ENCODE assay signal across 1 cellular context in the genomic region with DNA sequence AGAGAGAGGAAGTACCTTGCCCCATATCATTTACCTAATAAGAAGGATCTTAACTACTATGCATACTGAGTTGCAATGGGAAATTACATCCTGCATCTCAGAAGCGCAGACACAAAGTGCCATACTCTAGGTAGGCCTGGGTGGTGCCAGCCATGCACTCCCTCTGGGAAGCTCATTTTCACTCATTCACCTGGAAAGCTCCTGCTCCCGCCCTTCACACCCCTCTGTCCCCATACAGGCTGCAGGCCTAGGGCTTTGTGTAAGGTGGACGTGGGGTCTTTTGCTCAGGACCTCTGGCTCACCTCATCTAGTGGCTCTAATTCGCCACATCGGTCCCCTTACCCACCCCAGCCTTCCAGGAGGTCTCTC.
TF ChIP-seq lines count a peak whose summit lies in the region.

No MANE protein-coding gene starts in this region.

TF ChIP-seq in SK-N-SH treated with all-trans-retinoic acid at 6 μM for 48 hours, 23 proteins besides CTCF, POLR2A, EP300 and RAD21 (continued from another document):
- TF ChIP-seq TCF4 (CRISPR knock-in tag; IDR thresholded peaks at IDR 0.05; ENCODE audit: borderline replicate concordance) (no peak), TSHZ2 (CRISPR knock-in tag; IDR thresholded peaks at IDR 0.05) (no peak), ARNTL (CRISPR knock-in tag; IDR thresholded peaks at IDR 0.05; ENCODE audit: borderline replicate concordance, low read depth) (no peak), ZFP3 (CRISPR knock-in tag; IDR thresholded peaks at IDR 0.05) (no peak), BACH2 (CRISPR knock-in tag; IDR thresholded peaks at IDR 0.05; ENCODE audit: borderline replicate concordance) (no peak), ZNF565 (CRISPR knock-in tag; conservative IDR thresholded peaks at IDR 0.05; ENCODE audit: low read depth) (no peak)
- TF ChIP-seq, protein P1, sequence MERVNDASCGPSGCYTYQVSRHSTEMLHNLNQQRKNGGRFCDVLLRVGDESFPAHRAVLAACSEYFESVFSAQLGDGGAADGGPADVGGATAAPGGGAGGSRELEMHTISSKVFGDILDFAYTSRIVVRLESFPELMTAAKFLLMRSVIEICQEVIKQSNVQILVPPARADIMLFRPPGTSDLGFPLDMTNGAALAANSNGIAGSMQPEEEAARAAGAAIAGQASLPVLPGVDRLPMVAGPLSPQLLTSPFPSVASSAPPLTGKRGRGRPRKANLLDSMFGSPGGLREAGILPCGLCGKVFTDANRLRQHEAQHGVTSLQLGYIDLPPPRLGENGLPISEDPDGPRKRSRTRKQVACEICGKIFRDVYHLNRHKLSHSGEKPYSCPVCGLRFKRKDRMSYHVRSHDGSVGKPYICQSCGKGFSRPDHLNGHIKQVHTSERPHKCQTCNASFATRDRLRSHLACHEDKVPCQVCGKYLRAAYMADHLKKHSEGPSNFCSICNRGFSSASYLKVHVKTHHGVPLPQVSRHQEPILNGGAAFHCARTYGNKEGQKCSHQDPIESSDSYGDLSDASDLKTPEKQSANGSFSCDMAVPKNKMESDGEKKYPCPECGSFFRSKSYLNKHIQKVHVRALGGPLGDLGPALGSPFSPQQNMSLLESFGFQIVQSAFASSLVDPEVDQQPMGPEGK (CRISPR knock-in tag; IDR thresholded peaks at IDR 0.05; ENCODE audit: borderline replicate concordance): no peak
